In the genomic region with DNA sequence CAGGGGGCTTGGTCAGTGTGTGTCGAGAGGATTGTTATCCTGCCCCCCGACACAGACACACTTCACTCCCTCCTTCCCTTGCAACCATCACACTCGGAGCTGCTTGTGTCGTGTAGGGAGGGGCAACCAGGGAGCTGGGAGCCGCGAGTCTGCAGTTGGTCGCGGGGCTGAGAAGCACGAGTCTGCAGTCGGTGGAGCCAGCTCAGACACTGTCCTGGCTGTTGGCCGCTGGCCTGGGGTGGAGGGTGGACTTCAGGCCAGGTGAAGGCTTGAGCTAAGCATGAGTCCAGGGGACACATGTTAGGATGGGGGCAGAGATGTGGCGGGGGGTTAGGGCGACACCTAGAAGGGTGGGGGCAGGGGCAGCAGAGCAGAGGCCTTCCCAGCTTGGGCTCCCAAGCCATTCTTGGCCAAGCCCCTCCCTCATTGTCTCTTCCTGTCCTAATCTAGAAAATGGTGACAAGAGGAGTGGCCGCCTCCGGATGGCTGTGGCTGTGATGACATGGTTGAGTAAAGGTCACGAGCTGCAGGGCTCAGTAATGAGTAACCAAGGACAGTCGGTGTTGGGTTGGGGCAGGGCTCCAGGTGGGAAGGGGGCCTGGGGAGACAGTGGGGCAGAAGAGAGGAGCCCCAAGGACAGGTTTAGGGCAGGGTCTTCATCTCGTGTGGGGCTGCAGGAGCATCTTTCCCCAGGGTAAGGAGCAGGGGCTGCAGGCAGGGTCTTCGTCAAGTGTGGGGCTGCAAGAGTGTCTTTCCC, we compare ENCODE assay signal across 1 cellular context.
A peak's percentile ranks its signal among the peaks of the same experiment; 100 is the strongest.
TF ChIP-seq lines count a peak whose summit lies in the region.

No MANE protein-coding gene starts in this region.

TF ChIP-seq in HepG2, 621 proteins besides CTCF, POLR2A, EP300 and RAD21 (continued from another document and continues in another):
- TF ChIP-seq, protein P1, sequence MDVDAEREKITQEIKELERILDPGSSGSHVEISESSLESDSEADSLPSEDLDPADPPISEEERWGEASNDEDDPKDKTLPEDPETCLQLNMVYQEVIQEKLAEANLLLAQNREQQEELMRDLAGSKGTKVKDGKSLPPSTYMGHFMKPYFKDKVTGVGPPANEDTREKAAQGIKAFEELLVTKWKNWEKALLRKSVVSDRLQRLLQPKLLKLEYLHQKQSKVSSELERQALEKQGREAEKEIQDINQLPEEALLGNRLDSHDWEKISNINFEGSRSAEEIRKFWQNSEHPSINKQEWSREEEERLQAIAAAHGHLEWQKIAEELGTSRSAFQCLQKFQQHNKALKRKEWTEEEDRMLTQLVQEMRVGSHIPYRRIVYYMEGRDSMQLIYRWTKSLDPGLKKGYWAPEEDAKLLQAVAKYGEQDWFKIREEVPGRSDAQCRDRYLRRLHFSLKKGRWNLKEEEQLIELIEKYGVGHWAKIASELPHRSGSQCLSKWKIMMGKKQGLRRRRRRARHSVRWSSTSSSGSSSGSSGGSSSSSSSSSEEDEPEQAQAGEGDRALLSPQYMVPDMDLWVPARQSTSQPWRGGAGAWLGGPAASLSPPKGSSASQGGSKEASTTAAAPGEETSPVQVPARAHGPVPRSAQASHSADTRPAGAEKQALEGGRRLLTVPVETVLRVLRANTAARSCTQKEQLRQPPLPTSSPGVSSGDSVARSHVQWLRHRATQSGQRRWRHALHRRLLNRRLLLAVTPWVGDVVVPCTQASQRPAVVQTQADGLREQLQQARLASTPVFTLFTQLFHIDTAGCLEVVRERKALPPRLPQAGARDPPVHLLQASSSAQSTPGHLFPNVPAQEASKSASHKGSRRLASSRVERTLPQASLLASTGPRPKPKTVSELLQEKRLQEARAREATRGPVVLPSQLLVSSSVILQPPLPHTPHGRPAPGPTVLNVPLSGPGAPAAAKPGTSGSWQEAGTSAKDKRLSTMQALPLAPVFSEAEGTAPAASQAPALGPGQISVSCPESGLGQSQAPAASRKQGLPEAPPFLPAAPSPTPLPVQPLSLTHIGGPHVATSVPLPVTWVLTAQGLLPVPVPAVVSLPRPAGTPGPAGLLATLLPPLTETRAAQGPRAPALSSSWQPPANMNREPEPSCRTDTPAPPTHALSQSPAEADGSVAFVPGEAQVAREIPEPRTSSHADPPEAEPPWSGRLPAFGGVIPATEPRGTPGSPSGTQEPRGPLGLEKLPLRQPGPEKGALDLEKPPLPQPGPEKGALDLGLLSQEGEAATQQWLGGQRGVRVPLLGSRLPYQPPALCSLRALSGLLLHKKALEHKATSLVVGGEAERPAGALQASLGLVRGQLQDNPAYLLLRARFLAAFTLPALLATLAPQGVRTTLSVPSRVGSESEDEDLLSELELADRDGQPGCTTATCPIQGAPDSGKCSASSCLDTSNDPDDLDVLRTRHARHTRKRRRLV (CRISPR knock-in tag; IDR thresholded peaks at IDR 0.05): no peak
- TF ChIP-seq, protein P2, sequence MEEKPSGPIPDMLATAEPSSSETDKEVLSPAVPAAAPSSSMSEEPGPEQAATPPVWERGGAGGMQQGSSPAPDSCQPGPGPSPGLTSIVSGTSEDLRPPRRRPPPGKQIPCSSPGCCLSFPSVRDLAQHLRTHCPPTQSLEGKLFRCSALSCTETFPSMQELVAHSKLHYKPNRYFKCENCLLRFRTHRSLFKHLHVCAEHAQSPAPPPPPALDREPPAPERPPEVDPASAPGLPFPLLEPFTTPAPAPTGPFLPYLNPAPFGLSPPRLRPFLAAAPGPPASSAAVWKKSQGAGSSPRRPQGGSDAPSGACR (CRISPR knock-in tag; IDR thresholded peaks at IDR 0.05): no peak
- TF ChIP-seq ZNF234 (CRISPR knock-in tag; conservative IDR thresholded peaks at IDR 0.05) (no peak), ZNF546 (CRISPR knock-in tag; conservative IDR thresholded peaks at IDR 0.05) (no peak), NFYC (CRISPR knock-in tag; IDR thresholded peaks at IDR 0.05) (no peak), MXI1 (IDR thresholded peaks at IDR 0.05; ENCODE audit: borderline replicate concordance, low read depth, low read length) (peak; percentile 22; the same call in 1 of the 3 replicates), ZNF737 (CRISPR knock-in tag; IDR thresholded peaks at IDR 0.05; ENCODE audit: borderline replicate concordance) (no peak), IKZF1 (IDR thresholded peaks at IDR 0.05) (no peak), ZNF775 (CRISPR knock-in tag; IDR thresholded peaks at IDR 0.05; ENCODE audit: borderline replicate concordance) (no peak), MIER2 (CRISPR knock-in tag; IDR thresholded peaks at IDR 0.05) (peak; percentile 29; the same call in 1 of the 2 replicates), RXRB (CRISPR knock-in tag; IDR thresholded peaks at IDR 0.05; ENCODE audit: borderline replicate concordance) (peak; percentile 64; the same call in 1 of the 2 replicates), ONECUT2 (CRISPR knock-in tag; IDR thresholded peaks at IDR 0.05) (no peak), ZFY (CRISPR knock-in tag; IDR thresholded peaks at IDR 0.05) (0 out of 2 replicates have a peak, but pooled peaks have one; percentile 24), TBP (CRISPR knock-in tag; IDR thresholded peaks at IDR 0.05) (no peak), DMAP1 (CRISPR knock-in tag; IDR thresholded peaks at IDR 0.05) (peak; percentile 44; the same call in 1 of the 2 replicates), ZNF430 (CRISPR knock-in tag; IDR thresholded peaks at IDR 0.05) (no peak), NFIB (CRISPR knock-in tag; IDR thresholded peaks at IDR 0.05; ENCODE audit: borderline replicate concordance) (no peak), ZNF792 (CRISPR knock-in tag; IDR thresholded peaks at IDR 0.05) (0 out of 2 replicates have a peak, but pooled peaks have one; percentile 24), ZNF335 (CRISPR knock-in tag; IDR thresholded peaks at IDR 0.05) (0 out of 2 replicates have a peak, but pooled peaks have one; percentile 27), HOXA5 (CRISPR knock-in tag; IDR thresholded peaks at IDR 0.05) (no peak), HIVEP1 (CRISPR knock-in tag; IDR thresholded peaks at IDR 0.05) (0 out of 2 replicates have a peak, but pooled peaks have one; percentile 32), NAIF1 (CRISPR knock-in tag; IDR thresholded peaks at IDR 0.05; ENCODE audit: borderline replicate concordance) (no peak), MED1 (CRISPR knock-in tag; IDR thresholded peaks at IDR 0.05) (no peak), ZBTB3 (CRISPR knock-in tag; IDR thresholded peaks at IDR 0.05; ENCODE audit: borderline replicate concordance, low read depth) (no peak), JUN (CRISPR knock-in tag; IDR thresholded peaks at IDR 0.05) (no peak), GATA4 (IDR thresholded peaks at IDR 0.05; ENCODE audit: borderline replicate concordance, low read depth) (no peak), SMARCC2 (IDR thresholded peaks at IDR 0.05) (no peak), TARDBP (CRISPR knock-in tag; IDR thresholded peaks at IDR 0.05) (0 out of 2 replicates have a peak, but pooled peaks have one; percentile 12), SMARCE1 (IDR thresholded peaks at IDR 0.05; ENCODE audit: borderline replicate concordance) (no peak), ZNF205 (CRISPR knock-in tag; IDR thresholded peaks at IDR 0.05) (no peak), ZNF331 (CRISPR knock-in tag; IDR thresholded peaks at IDR 0.05) (peak; percentile 50; the same call in 1 of the 2 replicates), ZC3H13 (CRISPR knock-in tag; IDR thresholded peaks at IDR 0.05) (0 out of 2 replicates have a peak, but pooled peaks have one; percentile 45), SOX5 (CRISPR knock-in tag; IDR thresholded peaks at IDR 0.05; ENCODE audit: borderline replicate concordance) (peak; percentile 53; the same call in 1 of the 2 replicates), FOSL2 (CRISPR knock-in tag; IDR thresholded peaks at IDR 0.05) (peak; percentile 46; the same call in 1 of the 2 replicates), NR2F1 (CRISPR knock-in tag; IDR thresholded peaks at IDR 0.05) (peak in 1 of 2 experiments; percentile 30; a peak in 1 of 4 replicates), EEA1 (CRISPR knock-in tag; IDR thresholded peaks at IDR 0.05; ENCODE audit: borderline replicate concordance) (no peak), WIZ (CRISPR knock-in tag; IDR thresholded peaks at IDR 0.05) (no peak), PITX1 (CRISPR knock-in tag; IDR thresholded peaks at IDR 0.05) (no peak; the same call in 1 of the 2 replicates), FOSL1 (CRISPR knock-in tag; IDR thresholded peaks at IDR 0.05; ENCODE audit: borderline replicate concordance) (no peak), PRMT3 (CRISPR knock-in tag; IDR thresholded peaks at IDR 0.05; ENCODE audit: borderline replicate concordance, low read depth) (no peak), NFKB2 (CRISPR knock-in tag; IDR thresholded peaks at IDR 0.05; ENCODE audit: borderline replicate concordance) (no peak), ZNF282 (IDR thresholded peaks at IDR 0.05; ENCODE audit: partially characterized antibody) (no peak), SOX13 (IDR thresholded peaks at IDR 0.05) (no peak), SOX13 (CRISPR knock-in tag; conservative IDR thresholded peaks at IDR 0.05 in 1 of 2, IDR thresholded peaks at IDR 0.05 in 1 of 2) (peak in 1 of 2 experiments; percentile 25; a peak in 1 of 4 replicates), CHCHD3 (CRISPR knock-in tag; IDR thresholded peaks at IDR 0.05) (peak; percentile 63; the same call in 1 of the 2 replicates)
- TF ChIP-seq, protein P3, sequence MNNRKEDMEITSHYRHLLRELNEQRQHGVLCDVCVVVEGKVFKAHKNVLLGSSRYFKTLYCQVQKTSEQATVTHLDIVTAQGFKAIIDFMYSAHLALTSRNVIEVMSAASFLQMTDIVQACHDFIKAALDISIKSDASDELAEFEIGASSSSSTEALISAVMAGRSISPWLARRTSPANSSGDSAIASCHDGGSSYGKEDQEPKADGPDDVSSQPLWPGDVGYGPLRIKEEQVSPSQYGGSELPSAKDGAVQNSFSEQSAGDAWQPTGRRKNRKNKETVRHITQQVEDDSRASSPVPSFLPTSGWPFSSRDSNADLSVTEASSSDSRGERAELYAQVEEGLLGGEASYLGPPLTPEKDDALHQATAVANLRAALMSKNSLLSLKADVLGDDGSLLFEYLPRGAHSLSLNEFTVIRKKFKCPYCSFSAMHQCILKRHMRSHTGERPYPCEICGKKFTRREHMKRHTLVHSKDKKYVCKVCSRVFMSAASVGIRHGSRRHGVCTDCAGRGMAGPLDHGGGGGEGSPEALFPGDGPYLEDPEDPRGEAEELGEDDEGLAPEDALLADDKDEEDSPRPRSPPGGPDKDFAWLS (CRISPR knock-in tag; IDR thresholded peaks at IDR 0.05; ENCODE audit: borderline replicate concordance): no peak
- TF ChIP-seq, protein P4, sequence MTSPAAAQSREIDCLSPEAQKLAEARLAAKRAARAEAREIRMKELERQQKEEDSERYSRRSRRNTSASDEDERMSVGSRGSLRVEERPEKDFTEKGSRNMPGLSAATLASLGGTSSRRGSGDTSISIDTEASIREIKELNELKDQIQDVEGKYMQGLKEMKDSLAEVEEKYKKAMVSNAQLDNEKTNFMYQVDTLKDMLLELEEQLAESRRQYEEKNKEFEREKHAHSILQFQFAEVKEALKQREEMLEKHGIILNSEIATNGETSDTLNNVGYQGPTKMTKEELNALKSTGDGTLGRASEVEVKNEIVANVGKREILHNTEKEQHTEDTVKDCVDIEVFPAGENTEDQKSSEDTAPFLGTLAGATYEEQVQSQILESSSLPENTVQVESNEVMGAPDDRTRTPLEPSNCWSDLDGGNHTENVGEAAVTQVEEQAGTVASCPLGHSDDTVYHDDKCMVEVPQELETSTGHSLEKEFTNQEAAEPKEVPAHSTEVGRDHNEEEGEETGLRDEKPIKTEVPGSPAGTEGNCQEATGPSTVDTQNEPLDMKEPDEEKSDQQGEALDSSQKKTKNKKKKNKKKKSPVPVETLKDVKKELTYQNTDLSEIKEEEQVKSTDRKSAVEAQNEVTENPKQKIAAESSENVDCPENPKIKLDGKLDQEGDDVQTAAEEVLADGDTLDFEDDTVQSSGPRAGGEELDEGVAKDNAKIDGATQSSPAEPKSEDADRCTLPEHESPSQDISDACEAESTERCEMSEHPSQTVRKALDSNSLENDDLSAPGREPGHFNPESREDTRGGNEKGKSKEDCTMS (CRISPR knock-in tag; conservative IDR thresholded peaks at IDR 0.05): no peak
- TF ChIP-seq, protein P5, sequence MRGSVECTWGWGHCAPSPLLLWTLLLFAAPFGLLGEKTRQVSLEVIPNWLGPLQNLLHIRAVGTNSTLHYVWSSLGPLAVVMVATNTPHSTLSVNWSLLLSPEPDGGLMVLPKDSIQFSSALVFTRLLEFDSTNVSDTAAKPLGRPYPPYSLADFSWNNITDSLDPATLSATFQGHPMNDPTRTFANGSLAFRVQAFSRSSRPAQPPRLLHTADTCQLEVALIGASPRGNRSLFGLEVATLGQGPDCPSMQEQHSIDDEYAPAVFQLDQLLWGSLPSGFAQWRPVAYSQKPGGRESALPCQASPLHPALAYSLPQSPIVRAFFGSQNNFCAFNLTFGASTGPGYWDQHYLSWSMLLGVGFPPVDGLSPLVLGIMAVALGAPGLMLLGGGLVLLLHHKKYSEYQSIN (CRISPR knock-in tag; IDR thresholded peaks at IDR 0.05; ENCODE audit: borderline replicate concordance): no peak
- TF ChIP-seq, protein P6, sequence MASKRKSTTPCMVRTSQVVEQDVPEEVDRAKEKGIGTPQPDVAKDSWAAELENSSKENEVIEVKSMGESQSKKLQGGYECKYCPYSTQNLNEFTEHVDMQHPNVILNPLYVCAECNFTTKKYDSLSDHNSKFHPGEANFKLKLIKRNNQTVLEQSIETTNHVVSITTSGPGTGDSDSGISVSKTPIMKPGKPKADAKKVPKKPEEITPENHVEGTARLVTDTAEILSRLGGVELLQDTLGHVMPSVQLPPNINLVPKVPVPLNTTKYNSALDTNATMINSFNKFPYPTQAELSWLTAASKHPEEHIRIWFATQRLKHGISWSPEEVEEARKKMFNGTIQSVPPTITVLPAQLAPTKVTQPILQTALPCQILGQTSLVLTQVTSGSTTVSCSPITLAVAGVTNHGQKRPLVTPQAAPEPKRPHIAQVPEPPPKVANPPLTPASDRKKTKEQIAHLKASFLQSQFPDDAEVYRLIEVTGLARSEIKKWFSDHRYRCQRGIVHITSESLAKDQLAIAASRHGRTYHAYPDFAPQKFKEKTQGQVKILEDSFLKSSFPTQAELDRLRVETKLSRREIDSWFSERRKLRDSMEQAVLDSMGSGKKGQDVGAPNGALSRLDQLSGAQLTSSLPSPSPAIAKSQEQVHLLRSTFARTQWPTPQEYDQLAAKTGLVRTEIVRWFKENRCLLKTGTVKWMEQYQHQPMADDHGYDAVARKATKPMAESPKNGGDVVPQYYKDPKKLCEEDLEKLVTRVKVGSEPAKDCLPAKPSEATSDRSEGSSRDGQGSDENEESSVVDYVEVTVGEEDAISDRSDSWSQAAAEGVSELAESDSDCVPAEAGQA (IDR thresholded peaks at IDR 0.05; ENCODE audit: low read depth): no peak
- TF ChIP-seq, protein P6 (CRISPR knock-in tag; IDR thresholded peaks at IDR 0.05; ENCODE audit: borderline replicate concordance): no peak
